Comparison of ENCODE assay signal across 11 cellular contexts in genomic region chr19:1360126-1360817, GRCh38. TPM values are rescaled to one million over a fixed set of nuclear protein-coding genes. Genes with fewer than 3 reads are reported as not detected.
DNase-seq lines count a peak whose midpoint lies in the region; ATAC-seq and TF ChIP-seq lines count a peak whose summit lies in the region.
"Had no signal": no experiment of that assay in that cellular context is flagged by ENCODE, and none has a peak within 500 bp of the region (broad histone marks: within the 10 kb centered on the region; RNA-seq: fewer than 3 reads in every experiment).

No MANE protein-coding gene starts in this region.

- H3K9me3 ChIP-seq in mesenchymal stem cell (ENCODE audit: control insufficient read depth, low read length), result no peaks in the 10 kb centered on the region

- DNase-seq in HFFc6 (no peak), MCF 10A (ENCODE audit: unreplicated experiment) (no peak), mesenchymal stem cell (no peak), substantia nigra (lab: John Stamatoyannopoulos, UW) (peak in 1 of 49 donors; percentile 54), dermis blood vessel endothelial cell (no peak), GM13976 (ENCODE audit: low spot score) (no peak), hepatic stellate cell (ENCODE audit: low spot score) (no peak)
- DNase-seq in activated CD8-positive, alpha-beta T cell treated with anti-CD3 and anti-CD28 coated beads for 36 hours, result no peak
- DNase-seq: NCI-H774; stimulated activated CD8-positive, alpha-beta memory T cell treated with anti-CD3 and anti-CD28 coated beads, Interleukin-4, amount 100 ng/mL, for 48 hours; T-cell had no signal

- no peak for TF ChIP-seq CTCF in HFFc6 (IDR thresholded peaks at IDR 0.05)
- no peak for TF ChIP-seq CTCF in MCF 10A (IDR thresholded peaks at IDR 0.05; ENCODE audit: unreplicated experiment)
- TF ChIP-seq CTCF in GM13976 (IDR thresholded peaks at IDR 0.05; ENCODE audit: borderline replicate concordance, control extremely low read depth, extremely low read depth, insufficient read depth, missing control alignments), result no peak
- no peak for TF ChIP-seq CTCF in activated CD8-positive, alpha-beta T cell treated with anti-CD3 and anti-CD28 coated beads for 36 hours (IDR thresholded peaks at IDR 0.05)

- no peak overlapping the region for H3K14ac ChIP-seq in mesenchymal stem cell (ENCODE audit: low read length in 2 of 2)

- peaks cover 32% of the 10 kb centered on the region for H3K4me1 ChIP-seq in mesenchymal stem cell (ENCODE audit: control insufficient read depth, insufficient read depth, low read depth, low read length)

- CTCF ChIA-PET in MCF 10A (lab: Yijun Ruan, JAX), result interaction anchor here (0.7 to 0.8 kb wide), 4 partner anchors 9 to 59 kb away, joined by 3 to 4 read pairs (median 4); no protein-coding TSS in a partner anchor
- CTCF ChIA-PET in activated CD8-positive, alpha-beta T cell treated with anti-CD3 and anti-CD28 coated beads for 36 hours (lab: Charles Lee), result no interaction called here

- intact Hi-C loops in MCF 10A (cut with micrococcal nuclease), result loop anchor here (5.0 kb wide), 1 partner anchor 78 kb away; no protein-coding TSS in a partner anchor
- intact Hi-C loops in activated CD8-positive, alpha-beta T cell treated with anti-CD3 and anti-CD28 coated beads for 36 hours (cut with micrococcal nuclease), result loop anchor here (10.0 kb wide), 1 partner anchor 85 kb away; the partner anchor contains the start of gene FAM174C

- H3K27ac ChIP-seq in mesenchymal stem cell (ENCODE audit: low read length, poor library complexity, severe bottlenecking) (peak overlapping the region; percentile 29), substantia nigra (ENCODE audit: low read depth, low read length, poor library complexity, severe bottlenecking) (peak overlapping the region; percentile 84)

- H3K4me3 Mint-ChIP-seq in HFFc6 (peak overlapping the region; percentile 58), MCF 10A (ENCODE audit: unreplicated experiment) (peak overlapping the region; percentile 23)
- H3K4me3 Mint-ChIP-seq in activated CD8-positive, alpha-beta T cell treated with anti-CD3 and anti-CD28 coated beads for 36 hours, result no peak overlapping the region
- H3K4me3 Mint-ChIP-seq: T-cell had no signal

- H2BK12ac ChIP-seq in mesenchymal stem cell (ENCODE audit: low read length in 2 of 2), result no peak overlapping the region

- H3K27ac Mint-ChIP-seq in HFFc6 (peak overlapping the region; percentile 55), MCF 10A (ENCODE audit: low read depth, unreplicated experiment) (no peak overlapping the region)
- no peak overlapping the region for H3K27ac Mint-ChIP-seq in activated CD8-positive, alpha-beta T cell treated with anti-CD3 and anti-CD28 coated beads for 36 hours
- H3K27ac Mint-ChIP-seq: T-cell had no signal

- H3K27me3 ChIP-seq in mesenchymal stem cell (ENCODE audit: control insufficient read depth in 1 of 2, insufficient read depth in 1 of 2, low read length in 2 of 2), result no peaks in the 10 kb centered on the region

- peaks cover 52% of the 10 kb centered on the region for H3K4me1 Mint-ChIP-seq in HFFc6 (ENCODE audit: low read depth)
- H3K4me1 Mint-ChIP-seq in MCF 10A (ENCODE audit: insufficient read depth, unreplicated experiment), result peaks cover 17% of the 10 kb centered on the region
- peaks cover 45% of the 10 kb centered on the region for H3K4me1 Mint-ChIP-seq in activated CD8-positive, alpha-beta T cell treated with anti-CD3 and anti-CD28 coated beads for 36 hours (ENCODE audit: low read depth)

- peaks cover 30% of the 10 kb centered on the region for H3K36me3 Mint-ChIP-seq in HFFc6 (ENCODE audit: low read depth)
- peaks cover 77% of the 10 kb centered on the region for H3K36me3 Mint-ChIP-seq in MCF 10A (ENCODE audit: insufficient read depth, unreplicated experiment)
- H3K36me3 Mint-ChIP-seq in activated CD8-positive, alpha-beta T cell treated with anti-CD3 and anti-CD28 coated beads for 36 hours (ENCODE audit: low read depth), result peaks cover 45% of the 10 kb centered on the region

- no peak overlapping the region for H2BK120ac ChIP-seq in mesenchymal stem cell (ENCODE audit: low read depth, low read length)

- no peak overlapping the region for H2BK5ac ChIP-seq in mesenchymal stem cell (ENCODE audit: low read depth, low read length, poor library complexity, severe bottlenecking)

- H2AK5ac ChIP-seq in mesenchymal stem cell (ENCODE audit: low read length, severe bottlenecking), result peak overlapping the region; percentile 7

- peak overlapping the region; percentile 81 for H3K9ac ChIP-seq in mesenchymal stem cell (ENCODE audit: low read length)

- BruUV-seq in MCF 10A (replicated peaks; lab: Mats Ljungman, UMichigan), result no TSS peak

- H3K27me3 Mint-ChIP-seq in HFFc6 (ENCODE audit: insufficient read depth) (no peaks in the 10 kb centered on the region), MCF 10A (ENCODE audit: insufficient read depth, unreplicated experiment) (no peaks in the 10 kb centered on the region)
- no peaks in the 10 kb centered on the region for H3K27me3 Mint-ChIP-seq in activated CD8-positive, alpha-beta T cell treated with anti-CD3 and anti-CD28 coated beads for 36 hours
- H3K27me3 Mint-ChIP-seq: T-cell had no signal

- no peak overlapping the region for H4K91ac ChIP-seq in mesenchymal stem cell (ENCODE audit: low read length)

- H3K9me3 Mint-ChIP-seq in HFFc6, result no peaks in the 10 kb centered on the region
- no peaks in the 10 kb centered on the region for H3K9me3 Mint-ChIP-seq in MCF 10A (ENCODE audit: unreplicated experiment)
- no peaks in the 10 kb centered on the region for H3K9me3 Mint-ChIP-seq in activated CD8-positive, alpha-beta T cell treated with anti-CD3 and anti-CD28 coated beads for 36 hours
- H3K9me3 Mint-ChIP-seq: T-cell had no signal

- H4K8ac ChIP-seq in mesenchymal stem cell (ENCODE audit: low read length), result no peak overlapping the region

- no peak overlapping the region for H2BK15ac ChIP-seq in mesenchymal stem cell (ENCODE audit: low read depth, poor library complexity, severe bottlenecking)

- H2AFZ ChIP-seq in mesenchymal stem cell (ENCODE audit: low read depth, low read length), result no peak overlapping the region

- peaks cover 43 to 70% of the 10 kb centered on the region in 2 experiments for H3K36me3 ChIP-seq in mesenchymal stem cell (ENCODE audit: control insufficient read depth in 1 of 2, insufficient read depth in 2 of 2, low read depth in 1 of 2, low read length in 2 of 2)

- H3K18ac ChIP-seq in mesenchymal stem cell (ENCODE audit: low read depth in 1 of 2, low read length in 2 of 2), result no peak overlapping the region

- peak overlapping the region in 1 of 2 experiments; percentile 71 for H3K4me3 ChIP-seq in mesenchymal stem cell (ENCODE audit: insufficient read depth in 1 of 2, low read depth in 1 of 2, low read length in 2 of 2)

- POLR2A ChIA-PET in MCF 10A (lab: Yijun Ruan, JAX), result interaction anchor here (0.7 to 1.5 kb wide), 4 partner anchors 23 to 85 kb away, joined by 3 to 4 read pairs (median 4); partner anchors contain the start of gene FAM174C
- POLR2A ChIA-PET in activated CD8-positive, alpha-beta T cell treated with anti-CD3 and anti-CD28 coated beads for 36 hours (lab: Charles Lee), result no interaction called here

- H3K23ac ChIP-seq in mesenchymal stem cell (ENCODE audit: low read length in 2 of 2), result no peak overlapping the region

- H3K79me1 ChIP-seq in mesenchymal stem cell (replicated peaks; ENCODE audit: low read length, poor library complexity, severe bottlenecking), result peaks cover 19% of the 10 kb centered on the region

- H3K4me2 ChIP-seq in mesenchymal stem cell (ENCODE audit: low read length, poor library complexity, severe bottlenecking), result peak overlapping the region; percentile 56

- H3K4ac ChIP-seq in mesenchymal stem cell (ENCODE audit: low read depth in 1 of 2, low read length in 2 of 2), result no peak overlapping the region

- in situ Hi-C loops in GM13976 (cut with MboI; ENCODE audit: low sequenced_read_pairs, unreplicated experiment), result no loop called here

- ATAC-seq in activated CD8-positive, alpha-beta T cell treated with anti-CD3 and anti-CD28 coated beads for 36 hours, result no peak
- ATAC-seq: T-cell had no signal

- WGBS in mesenchymal stem cell, result 93% methylated on average over 30 of the region's 30 CpGs

RNA-seq across cellular contexts. Expression of gene NDUFS7, which starts 23.4 kb away (rescaled TPM):
- 100 to 1,000 TPM in 2 of 6 experiments, 10 to 100 TPM in 4; 91.9 to 105 (median 97.6) TPM for total RNA-seq in HFFc6 (2021; fragmentation: NEBNext Ultra II Directional; extraction: Animal tissue kit (Norgen Biotek cat#: 25700))
- total RNA-seq in MCF 10A (2022) (135 and 137 TPM in 2 replicates), dermis blood vessel endothelial cell (98.8 and 104 TPM in 2 replicates)
- 54.3 TPM for polyA plus RNA-seq in mesenchymal stem cell (2013, experiment 1 of 2)
- 52.4 TPM for polyA plus RNA-seq in mesenchymal stem cell (2013, experiment 2 of 2)
- total RNA-seq in activated CD8-positive, alpha-beta T cell treated with anti-CD3 and anti-CD28 coated beads for 36 hours, result 100 to 1,000 TPM; 113 to 120 TPM

RNA-seq across cellular contexts. Expression of gene GAMT, which starts 41.1 kb away (rescaled TPM):
- total RNA-seq in HFFc6 (2021; fragmentation: NEBNext Ultra II Directional; extraction: Animal tissue kit (Norgen Biotek cat#: 25700)), result 10 to 100 TPM; 55.2 to 71.3 (median 67.7) TPM
- total RNA-seq in MCF 10A (2022) (3.2 and 7.0 TPM in 2 replicates), dermis blood vessel endothelial cell (10.7 and 14.8 TPM in 2 replicates)
- polyA plus RNA-seq in mesenchymal stem cell (2013, experiment 1 of 2), result 33.5 TPM
- polyA plus RNA-seq in mesenchymal stem cell (2013, experiment 2 of 2), result 34.5 TPM
- 10 to 100 TPM; 27.8 to 29.5 TPM for total RNA-seq in activated CD8-positive, alpha-beta T cell treated with anti-CD3 and anti-CD28 coated beads for 36 hours

RNA-seq across cellular contexts. Expression of gene DAZAP1, which starts 47.1 kb away (rescaled TPM):
- 100 to 1,000 TPM in 4 of 6 experiments, 10 to 100 TPM in 2; 87.2 to 109 (median 103) TPM for total RNA-seq in HFFc6 (2021; fragmentation: NEBNext Ultra II Directional; extraction: Animal tissue kit (Norgen Biotek cat#: 25700))
- 219 and 246 TPM in 2 replicates for total RNA-seq in MCF 10A (2022)
- 65.2 TPM for polyA plus RNA-seq in mesenchymal stem cell (2013, experiment 1 of 2)
- 66.2 TPM for polyA plus RNA-seq in mesenchymal stem cell (2013, experiment 2 of 2)
- 58.0 and 104 TPM in 2 replicates for total RNA-seq in dermis blood vessel endothelial cell
- total RNA-seq in activated CD8-positive, alpha-beta T cell treated with anti-CD3 and anti-CD28 coated beads for 36 hours, result 100 to 1,000 TPM; 263 to 283 TPM
